ENCODE assay signal across 33 cellular contexts in the genomic region with DNA sequence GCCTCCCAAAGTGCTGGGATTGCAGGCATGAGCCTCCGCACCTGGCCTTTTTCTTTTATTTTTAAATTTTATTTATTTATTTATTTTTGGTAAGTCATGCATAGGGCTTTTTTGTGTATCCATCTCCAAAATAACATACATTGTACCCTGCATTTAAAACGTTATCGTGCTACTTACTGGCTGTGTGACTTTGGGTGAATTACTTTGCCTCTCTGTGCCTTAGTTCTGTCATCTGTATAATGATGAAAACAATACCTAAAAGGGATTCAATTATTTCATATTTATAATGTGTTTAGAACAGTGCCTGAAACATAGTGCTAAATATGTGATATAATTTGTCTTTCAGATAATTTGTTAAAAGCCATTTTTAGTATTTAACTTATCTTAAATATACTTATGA.
"Had no signal": no experiment of that assay in that cellular context is flagged by ENCODE, and none has a peak within 500 bp of the region (broad histone marks: within the 10 kb centered on the region; RNA-seq: fewer than 3 reads in every experiment).

No MANE protein-coding gene starts in this region.

- H3K9me3 ChIP-seq: adrenal gland, ascending aorta, body of pancreas, breast epithelium had no signal

- H3K36me3 ChIP-seq: adrenal gland, brain microvascular endothelial cell, breast epithelium, cardiac muscle cell had no signal

- DNase-seq: activated effector memory CD4-positive, alpha-beta T cell treated with anti-CD3 and anti-CD28 coated beads, Interleukin-2, amount 50 U/mL, for 16 hours; activated effector memory CD4-positive, alpha-beta T cell treated with Interleukin-2 at 50 U/mL for 16 hours; activated gamma-delta T cell; activated gamma-delta T cell treated with Interleukin-2 at 50 U/mL for 16 hours; activated naive CD4-positive, alpha-beta T cell; activated naive CD4-positive, alpha-beta T cell treated with anti-CD3 and anti-CD28 coated beads for 36 hours; activated naive CD4-positive, alpha-beta T cell treated with anti-CD3 and anti-CD28 coated beads, Interleukin-2, amount 10 ng/mL, durations not matched to agents 7 days and 5 days; activated naive CD4-positive, alpha-beta T cell treated with anti-CD3 and anti-CD28 coated beads, Interleukin-2, amount 50 U/mL, for 16 hours; activated naive CD4-positive, alpha-beta T cell treated with Interleukin-2 at 50 U/mL for 16 hours; activated naive CD8-positive, alpha-beta T cell treated with anti-CD3 and anti-CD28 coated beads for 36 hours; activated naive CD8-positive, alpha-beta T cell treated with anti-CD3 and anti-CD28 coated beads, Interleukin-2, amount 10 ng/mL, durations not matched to agents 7 days and 5 days; activated naive CD8-positive, alpha-beta T cell treated with anti-CD3 and anti-CD28 coated beads, Interleukin-2, amount 50 U/mL, for 24 hours; activated T-cell treated with anti-CD3 and anti-CD28 coated beads, Interleukin-2, amount 50 U/mL, for 24 hours; activated T-cell treated with anti-CD3 and anti-CD28 coated beads, Interleukin-2, amount 50 U/mL, for 4 hours; activated T-cell treated with anti-CD3 and anti-CD28 coated beads, Interleukin-2, amount 50 U/mL, for 48 hours; activated T-cell treated with anti-CD3 and anti-CD28 coated beads, Interleukin-2, amount 50 U/mL, for 72 hours; adrenal gland; amniotic stem cell; amygdala; anterior cingulate cortex; aorta; body of pancreas; brain microvascular endothelial cell; caudate nucleus; central memory CD4-positive, alpha-beta T cell; cerebellar nuclear complex had no signal

- H3K4me1 ChIP-seq: adrenal gland, ascending aorta, body of pancreas, breast epithelium had no signal

- H3K27ac ChIP-seq: adrenal gland, ascending aorta, body of pancreas, brain microvascular endothelial cell, breast epithelium, cardiac muscle cell had no signal

- H3K4me3 ChIP-seq: adrenal gland, ascending aorta, body of pancreas, breast epithelium, cardiac muscle cell had no signal

- FAIRE-seq: astrocyte, bronchial epithelial cell had no signal

- ATAC-seq: activated naive CD4-positive, alpha-beta T cell treated with anti-CD3 and anti-CD28 coated beads, Interleukin-2, amount 50 U/mL, for 72 hours; activated naive CD8-positive, alpha-beta T cell treated with anti-CD3 and anti-CD28 coated beads, Interleukin-2, amount 50 U/mL, for 24 hours; activated T-cell treated with anti-CD3 and anti-CD28 coated beads, Interleukin-2, amount 50 U/mL, for 4 hours; activated T-cell treated with anti-CD3 and anti-CD28 coated beads, Interleukin-2, amount 50 U/mL, for 72 hours; activated T-helper 17 cell treated with anti-CD3 and anti-CD28 coated beads, Interleukin-2, amount 50 U/mL, for 72 hours; body of pancreas had no signal

- H3K27me3 ChIP-seq: adrenal gland, ascending aorta, body of pancreas, brain microvascular endothelial cell, breast epithelium, cardiac muscle cell had no signal
